26 cellular contexts compared by ENCODE assay signal in the genomic region with DNA sequence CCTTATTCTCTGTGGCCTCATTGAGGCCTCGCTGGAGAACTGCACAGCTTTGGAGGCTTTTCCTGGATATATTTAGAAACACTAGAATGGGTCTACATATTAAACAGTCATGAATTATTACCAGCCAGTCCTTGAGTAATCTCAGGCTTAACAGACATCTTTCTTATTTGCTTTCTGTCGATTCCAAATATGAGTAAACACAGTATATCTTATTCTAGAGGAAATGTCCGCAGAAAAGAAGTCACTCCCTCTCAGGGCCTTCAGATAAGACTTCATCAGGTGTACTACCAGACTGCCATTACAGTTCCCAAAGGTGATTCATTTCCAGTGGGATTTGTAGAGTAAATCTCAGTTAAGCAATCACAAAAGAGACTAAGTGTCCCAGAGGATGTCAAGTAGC.
"Had no signal": no experiment of that assay in that cellular context is flagged by ENCODE, and none has a peak within 500 bp of the region (broad histone marks: within the 10 kb centered on the region; RNA-seq: fewer than 3 reads in every experiment).

No MANE protein-coding gene starts in this region.

- H3K27ac ChIP-seq: lower lobe of right lung, ovary, right atrium auricular region, right lobe of liver, tibial nerve, upper lobe of left lung had no signal

- H3K4me1 Mint-ChIP-seq: naive thymus-derived CD4-positive, alpha-beta T cell; stimulated activated memory B cell treated with anti-CD40 and anti-IgM and Interleukin-4, amounts not matched to agents 10 μg/mL and 1 μg/mL and 100 μg/mL, for 72 hours; stimulated activated naive CD8-positive, alpha-beta T cell treated with anti-CD3 and anti-CD28 coated beads, Interleukin-15, amount 100 ng/mL, for 72 hours had no signal

- FAIRE-seq: keratinocyte, urothelium cell line had no signal

- H3K9me3 Mint-ChIP-seq: stimulated activated memory B cell treated with anti-CD40 and anti-IgM and Interleukin-4, amounts not matched to agents 10 μg/mL and 1 μg/mL and 100 μg/mL, for 72 hours; stimulated activated naive CD8-positive, alpha-beta T cell treated with anti-CD3 and anti-CD28 coated beads, Interleukin-15, amount 100 ng/mL, for 72 hours had no signal

- H3K27me3 ChIP-seq: ovary, right atrium auricular region, right lobe of liver, tibial nerve, upper lobe of left lung had no signal

- H3K36me3 ChIP-seq: lower lobe of right lung, ovary, right atrium auricular region, right lobe of liver, tibial nerve, upper lobe of left lung had no signal

- DNase-seq: kidney glomerular epithelial cell; left cardiac atrium; lower lobe of right lung; mammary epithelial cell; midbrain; mucosa of descending colon; naive thymus-derived CD4-positive, alpha-beta T cell; ovary; right lobe of liver; stimulated activated CD4-positive, alpha-beta T cell treated with anti-CD3 and anti-CD28 coated beads, Interleukin-1b, Interleukin-23, amount 100 ng/mL, for 48 hours; stimulated activated CD4-positive, alpha-beta T cell treated with anti-CD3 and anti-CD28 coated beads, Interleukin-2, amount 100 ng/mL, for 48 hours; stimulated activated CD4-positive, alpha-beta T cell treated with anti-CD3 and anti-CD28 coated beads, Interleukin-4, amount 100 ng/mL, for 4 hours; stimulated activated CD8-positive, alpha-beta memory T cell treated with anti-CD3 and anti-CD28 coated beads, Interleukin-4, amount 100 ng/mL, for 48 hours; stimulated activated naive CD4-positive, alpha-beta T cell treated with Interleukin-2 at 50 U/mL for 16 hours; stimulated activated naive CD8-positive, alpha-beta T cell treated with anti-CD3 and anti-CD28 coated beads, Interleukin-15, amount 100 ng/mL, for 72 hours; substantia nigra; upper lobe of left lung had no signal

- H3K4me1 ChIP-seq: lower lobe of right lung, right lobe of liver had no signal

- H3K9me3 ChIP-seq: lower lobe of right lung, mucosa of descending colon, ovary, right atrium auricular region, right lobe of liver, tibial nerve, upper lobe of left lung had no signal

- H3K4me2 ChIP-seq: smooth muscle cell had no signal

- H3K27me3 Mint-ChIP-seq: naive thymus-derived CD4-positive, alpha-beta T cell; natural killer cell treated with Interleukin-12 subunit alpha and Interleukin-12 subunit beta and Interleukin-15 and Interleukin-18, amount 100 ng/mL, for 72 hours; progenitor cell of endocrine pancreas; stimulated activated memory B cell treated with anti-CD40 and anti-IgM and Interleukin-4, amounts not matched to agents 10 μg/mL and 1 μg/mL and 100 μg/mL, for 72 hours; stimulated activated naive CD8-positive, alpha-beta T cell treated with anti-CD3 and anti-CD28 coated beads, Interleukin-15, amount 100 ng/mL, for 72 hours had no signal

- H3K36me3 Mint-ChIP-seq: naive thymus-derived CD4-positive, alpha-beta T cell; natural killer cell treated with Interleukin-12 subunit alpha and Interleukin-12 subunit beta and Interleukin-15 and Interleukin-18, amount 100 ng/mL, for 72 hours; stimulated activated memory B cell treated with anti-CD40 and anti-IgM and Interleukin-4, amounts not matched to agents 10 μg/mL and 1 μg/mL and 100 μg/mL, for 72 hours had no signal

- H3K4me3 Mint-ChIP-seq: naive thymus-derived CD4-positive, alpha-beta T cell; natural killer cell treated with Interleukin-12 subunit alpha and Interleukin-12 subunit beta and Interleukin-15 and Interleukin-18, amount 100 ng/mL, for 72 hours; stimulated activated memory B cell treated with anti-CD40 and anti-IgM and Interleukin-4, amounts not matched to agents 10 μg/mL and 1 μg/mL and 100 μg/mL, for 72 hours; stimulated activated naive CD8-positive, alpha-beta T cell treated with anti-CD3 and anti-CD28 coated beads, Interleukin-15, amount 100 ng/mL, for 72 hours had no signal

- H3K4me3 ChIP-seq: lower lobe of right lung, mucosa of descending colon, ovary, right atrium auricular region, right lobe of liver, smooth muscle cell, tibial nerve, upper lobe of left lung had no signal

- H3K27ac Mint-ChIP-seq: naive thymus-derived CD4-positive, alpha-beta T cell; natural killer cell treated with Interleukin-12 subunit alpha and Interleukin-12 subunit beta and Interleukin-15 and Interleukin-18, amount 100 ng/mL, for 72 hours; progenitor cell of endocrine pancreas; stimulated activated memory B cell treated with anti-CD40 and anti-IgM and Interleukin-4, amounts not matched to agents 10 μg/mL and 1 μg/mL and 100 μg/mL, for 72 hours; stimulated activated naive CD8-positive, alpha-beta T cell treated with anti-CD3 and anti-CD28 coated beads, Interleukin-15, amount 100 ng/mL, for 72 hours had no signal

- ATAC-seq: left cardiac atrium; left lobe of liver; lower lobe of right lung; mucosa of descending colon; naive thymus-derived CD4-positive, alpha-beta T cell; natural killer cell treated with Interleukin-12 subunit alpha and Interleukin-12 subunit beta and Interleukin-15 and Interleukin-18, amount 100 ng/mL, for 72 hours; right lobe of liver; stimulated activated memory B cell treated with anti-CD40 and anti-IgM and Interleukin-4, amounts not matched to agents 10 μg/mL and 1 μg/mL and 100 μg/mL, for 72 hours; stimulated activated naive CD8-positive, alpha-beta T cell treated with anti-CD3 and anti-CD28 coated beads, Interleukin-15, amount 100 ng/mL, for 72 hours had no signal
